In the genomic region with DNA sequence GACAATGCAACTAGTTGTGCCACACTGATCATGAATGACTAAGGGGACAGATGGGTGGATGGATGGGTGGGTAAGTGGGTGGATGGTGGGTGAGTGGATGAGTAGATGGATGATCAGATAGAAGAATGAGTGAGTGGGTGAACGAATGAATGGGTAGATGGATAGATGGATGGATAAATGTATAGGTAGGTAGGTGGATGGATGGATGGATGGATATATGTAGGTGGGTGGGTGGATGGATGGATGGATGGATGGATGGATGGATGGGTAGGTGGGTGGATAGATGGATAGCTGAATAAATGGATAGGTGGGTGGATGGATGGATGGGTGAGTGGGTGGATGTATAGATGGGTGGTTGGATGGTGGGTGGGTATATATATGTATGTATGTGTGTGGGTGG, we compare ENCODE assay signal across 10 cellular contexts.
"Had no signal": no experiment of that assay in that cellular context is flagged by ENCODE, and none has a peak within 500 bp of the region (broad histone marks: within the 10 kb centered on the region; RNA-seq: fewer than 3 reads in every experiment).

No MANE protein-coding gene starts in this region.

- H2AFZ ChIP-seq: GM23248, GM23338 had no signal

- H3K9me3 ChIP-seq: HAP-1 had no signal

- H3K4me2 ChIP-seq: GM23338 had no signal

- DNase-seq: GM23248, GOT3, H7, H9, HCEC 1CT, HFFc6 had no signal

- H3K27ac ChIP-seq: GM23248 had no signal

- H3K4me3 ChIP-seq: GM23248, GM23338, HAP-1 had no signal

- FAIRE-seq: H54 had no signal

- H3K4me1 ChIP-seq: HAP-1 had no signal

- H3K36me3 ChIP-seq: HAP-1 had no signal

- H3K9ac ChIP-seq: GM23248 had no signal

- ATAC-seq: GM23338, HCT116 had no signal
